ENCODE assay signal across 1 cellular context in the genomic region with DNA sequence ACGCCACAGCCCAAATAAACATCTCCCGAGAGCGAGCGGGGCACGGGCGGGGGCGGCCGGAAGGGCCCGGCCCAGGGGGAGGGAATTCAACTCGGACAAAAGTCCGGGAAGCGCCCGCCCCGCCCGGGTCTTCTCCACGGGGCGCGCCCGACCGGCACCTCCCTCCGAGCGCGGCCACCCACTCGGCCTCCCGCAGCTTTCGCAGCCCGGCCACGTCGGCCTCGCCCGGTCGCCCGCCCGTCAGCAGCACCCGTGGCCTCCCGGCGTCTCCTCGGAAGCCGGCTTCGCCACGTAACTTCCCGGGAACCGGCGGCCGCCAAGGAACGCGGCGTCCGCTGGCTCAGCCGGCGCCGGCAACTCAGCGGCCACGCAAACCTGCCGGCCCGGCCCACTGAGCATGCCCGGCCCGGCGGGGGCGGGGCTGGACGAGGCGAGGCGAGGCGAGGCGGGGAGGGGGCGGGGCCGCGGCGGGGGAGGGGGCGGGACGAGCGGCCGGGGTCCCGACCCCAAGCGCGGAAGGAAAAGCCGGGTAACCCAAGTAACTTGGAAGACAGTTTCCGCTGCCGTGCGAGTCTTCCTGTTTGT.
A peak's percentile ranks its signal among the peaks of the same experiment; 100 is the strongest.
TF ChIP-seq lines count a peak whose summit lies in the region.

A gene (minus strand): TSS at position 369 of the 585 bp plus-strand sequence. CDS start 440 bp downstream, outside the sequence.

TF ChIP-seq in HepG2, 621 proteins besides CTCF, POLR2A, EP300 and RAD21 (continued from another document and continues in another):
- TF ChIP-seq ZNF549 (CRISPR knock-in tag; IDR thresholded peaks at IDR 0.05): no peak
- TF ChIP-seq, protein P1, sequence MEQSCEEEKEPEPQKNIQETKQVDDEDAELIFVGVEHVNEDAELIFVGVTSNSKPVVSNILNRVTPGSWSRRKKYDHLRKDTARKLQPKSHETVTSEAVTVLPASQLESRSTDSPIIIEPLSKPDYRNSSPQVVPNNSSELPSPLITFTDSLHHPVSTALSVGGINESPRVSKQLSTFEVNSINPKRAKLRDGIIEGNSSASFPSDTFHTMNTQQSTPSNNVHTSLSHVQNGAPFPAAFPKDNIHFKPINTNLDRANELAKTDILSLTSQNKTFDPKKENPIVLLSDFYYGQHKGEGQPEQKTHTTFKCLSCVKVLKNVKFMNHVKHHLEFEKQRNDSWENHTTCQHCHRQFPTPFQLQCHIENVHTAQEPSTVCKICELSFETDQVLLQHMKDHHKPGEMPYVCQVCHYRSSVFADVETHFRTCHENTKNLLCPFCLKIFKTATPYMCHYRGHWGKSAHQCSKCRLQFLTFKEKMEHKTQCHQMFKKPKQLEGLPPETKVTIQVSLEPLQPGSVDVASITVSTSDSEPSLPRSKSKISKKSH (CRISPR knock-in tag; IDR thresholded peaks at IDR 0.05; ENCODE audit: borderline replicate concordance): no peak
- TF ChIP-seq ZNF790 (CRISPR knock-in tag; IDR thresholded peaks at IDR 0.05; ENCODE audit: borderline replicate concordance): no peak
- no peak for TF ChIP-seq ATF1 (CRISPR knock-in tag; IDR thresholded peaks at IDR 0.05)
- TF ChIP-seq, protein P2, sequence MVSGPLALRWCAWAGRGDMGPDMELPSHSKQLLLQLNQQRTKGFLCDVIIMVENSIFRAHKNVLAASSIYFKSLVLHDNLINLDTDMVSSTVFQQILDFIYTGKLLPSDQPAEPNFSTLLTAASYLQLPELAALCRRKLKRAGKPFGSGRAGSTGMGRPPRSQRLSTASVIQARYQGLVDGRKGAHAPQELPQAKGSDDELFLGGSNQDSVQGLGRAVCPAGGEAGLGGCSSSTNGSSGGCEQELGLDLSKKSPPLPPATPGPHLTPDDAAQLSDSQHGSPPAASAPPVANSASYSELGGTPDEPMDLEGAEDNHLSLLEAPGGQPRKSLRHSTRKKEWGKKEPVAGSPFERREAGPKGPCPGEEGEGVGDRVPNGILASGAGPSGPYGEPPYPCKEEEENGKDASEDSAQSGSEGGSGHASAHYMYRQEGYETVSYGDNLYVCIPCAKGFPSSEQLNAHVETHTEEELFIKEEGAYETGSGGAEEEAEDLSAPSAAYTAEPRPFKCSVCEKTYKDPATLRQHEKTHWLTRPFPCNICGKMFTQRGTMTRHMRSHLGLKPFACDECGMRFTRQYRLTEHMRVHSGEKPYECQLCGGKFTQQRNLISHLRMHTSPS (CRISPR knock-in tag; IDR thresholded peaks at IDR 0.05; ENCODE audit: low read depth): no peak
- TF ChIP-seq, protein P3, sequence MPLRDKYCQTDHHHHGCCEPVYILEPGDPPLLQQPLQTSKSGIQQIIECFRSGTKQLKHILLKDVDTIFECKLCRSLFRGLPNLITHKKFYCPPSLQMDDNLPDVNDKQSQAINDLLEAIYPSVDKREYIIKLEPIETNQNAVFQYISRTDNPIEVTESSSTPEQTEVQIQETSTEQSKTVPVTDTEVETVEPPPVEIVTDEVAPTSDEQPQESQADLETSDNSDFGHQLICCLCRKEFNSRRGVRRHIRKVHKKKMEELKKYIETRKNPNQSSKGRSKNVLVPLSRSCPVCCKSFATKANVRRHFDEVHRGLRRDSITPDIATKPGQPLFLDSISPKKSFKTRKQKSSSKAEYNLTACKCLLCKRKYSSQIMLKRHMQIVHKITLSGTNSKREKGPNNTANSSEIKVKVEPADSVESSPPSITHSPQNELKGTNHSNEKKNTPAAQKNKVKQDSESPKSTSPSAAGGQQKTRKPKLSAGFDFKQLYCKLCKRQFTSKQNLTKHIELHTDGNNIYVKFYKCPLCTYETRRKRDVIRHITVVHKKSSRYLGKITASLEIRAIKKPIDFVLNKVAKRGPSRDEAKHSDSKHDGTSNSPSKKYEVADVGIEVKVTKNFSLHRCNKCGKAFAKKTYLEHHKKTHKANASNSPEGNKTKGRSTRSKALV (CRISPR knock-in tag; IDR thresholded peaks at IDR 0.05): no peak
- TF ChIP-seq ZFP62 (CRISPR knock-in tag; IDR thresholded peaks at IDR 0.05): no peak
- no peak; the same call in 1 of the 2 replicates for TF ChIP-seq ZNF432 (CRISPR knock-in tag; IDR thresholded peaks at IDR 0.05; ENCODE audit: borderline replicate concordance)
- TF ChIP-seq HNF4G (IDR thresholded peaks at IDR 0.05; ENCODE audit: borderline replicate concordance, low read depth, low read length): no peak
- TF ChIP-seq HNF4G (CRISPR knock-in tag; IDR thresholded peaks at IDR 0.05; ENCODE audit: borderline replicate concordance, low read depth): no peak
- TF ChIP-seq, protein P4, sequence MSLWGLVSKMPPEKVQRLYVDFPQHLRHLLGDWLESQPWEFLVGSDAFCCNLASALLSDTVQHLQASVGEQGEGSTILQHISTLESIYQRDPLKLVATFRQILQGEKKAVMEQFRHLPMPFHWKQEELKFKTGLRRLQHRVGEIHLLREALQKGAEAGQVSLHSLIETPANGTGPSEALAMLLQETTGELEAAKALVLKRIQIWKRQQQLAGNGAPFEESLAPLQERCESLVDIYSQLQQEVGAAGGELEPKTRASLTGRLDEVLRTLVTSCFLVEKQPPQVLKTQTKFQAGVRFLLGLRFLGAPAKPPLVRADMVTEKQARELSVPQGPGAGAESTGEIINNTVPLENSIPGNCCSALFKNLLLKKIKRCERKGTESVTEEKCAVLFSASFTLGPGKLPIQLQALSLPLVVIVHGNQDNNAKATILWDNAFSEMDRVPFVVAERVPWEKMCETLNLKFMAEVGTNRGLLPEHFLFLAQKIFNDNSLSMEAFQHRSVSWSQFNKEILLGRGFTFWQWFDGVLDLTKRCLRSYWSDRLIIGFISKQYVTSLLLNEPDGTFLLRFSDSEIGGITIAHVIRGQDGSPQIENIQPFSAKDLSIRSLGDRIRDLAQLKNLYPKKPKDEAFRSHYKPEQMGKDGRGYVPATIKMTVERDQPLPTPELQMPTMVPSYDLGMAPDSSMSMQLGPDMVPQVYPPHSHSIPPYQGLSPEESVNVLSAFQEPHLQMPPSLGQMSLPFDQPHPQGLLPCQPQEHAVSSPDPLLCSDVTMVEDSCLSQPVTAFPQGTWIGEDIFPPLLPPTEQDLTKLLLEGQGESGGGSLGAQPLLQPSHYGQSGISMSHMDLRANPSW (CRISPR knock-in tag; IDR thresholded peaks at IDR 0.05; ENCODE audit: borderline replicate concordance): no peak
- TF ChIP-seq, protein P5, sequence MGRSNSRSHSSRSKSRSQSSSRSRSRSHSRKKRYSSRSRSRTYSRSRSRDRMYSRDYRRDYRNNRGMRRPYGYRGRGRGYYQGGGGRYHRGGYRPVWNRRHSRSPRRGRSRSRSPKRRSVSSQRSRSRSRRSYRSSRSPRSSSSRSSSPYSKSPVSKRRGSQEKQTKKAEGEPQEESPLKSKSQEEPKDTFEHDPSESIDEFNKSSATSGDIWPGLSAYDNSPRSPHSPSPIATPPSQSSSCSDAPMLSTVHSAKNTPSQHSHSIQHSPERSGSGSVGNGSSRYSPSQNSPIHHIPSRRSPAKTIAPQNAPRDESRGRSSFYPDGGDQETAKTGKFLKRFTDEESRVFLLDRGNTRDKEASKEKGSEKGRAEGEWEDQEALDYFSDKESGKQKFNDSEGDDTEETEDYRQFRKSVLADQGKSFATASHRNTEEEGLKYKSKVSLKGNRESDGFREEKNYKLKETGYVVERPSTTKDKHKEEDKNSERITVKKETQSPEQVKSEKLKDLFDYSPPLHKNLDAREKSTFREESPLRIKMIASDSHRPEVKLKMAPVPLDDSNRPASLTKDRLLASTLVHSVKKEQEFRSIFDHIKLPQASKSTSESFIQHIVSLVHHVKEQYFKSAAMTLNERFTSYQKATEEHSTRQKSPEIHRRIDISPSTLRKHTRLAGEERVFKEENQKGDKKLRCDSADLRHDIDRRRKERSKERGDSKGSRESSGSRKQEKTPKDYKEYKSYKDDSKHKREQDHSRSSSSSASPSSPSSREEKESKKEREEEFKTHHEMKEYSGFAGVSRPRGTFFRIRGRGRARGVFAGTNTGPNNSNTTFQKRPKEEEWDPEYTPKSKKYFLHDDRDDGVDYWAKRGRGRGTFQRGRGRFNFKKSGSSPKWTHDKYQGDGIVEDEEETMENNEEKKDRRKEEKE (IDR thresholded peaks at IDR 0.05): no peak
- TF ChIP-seq, protein P6, sequence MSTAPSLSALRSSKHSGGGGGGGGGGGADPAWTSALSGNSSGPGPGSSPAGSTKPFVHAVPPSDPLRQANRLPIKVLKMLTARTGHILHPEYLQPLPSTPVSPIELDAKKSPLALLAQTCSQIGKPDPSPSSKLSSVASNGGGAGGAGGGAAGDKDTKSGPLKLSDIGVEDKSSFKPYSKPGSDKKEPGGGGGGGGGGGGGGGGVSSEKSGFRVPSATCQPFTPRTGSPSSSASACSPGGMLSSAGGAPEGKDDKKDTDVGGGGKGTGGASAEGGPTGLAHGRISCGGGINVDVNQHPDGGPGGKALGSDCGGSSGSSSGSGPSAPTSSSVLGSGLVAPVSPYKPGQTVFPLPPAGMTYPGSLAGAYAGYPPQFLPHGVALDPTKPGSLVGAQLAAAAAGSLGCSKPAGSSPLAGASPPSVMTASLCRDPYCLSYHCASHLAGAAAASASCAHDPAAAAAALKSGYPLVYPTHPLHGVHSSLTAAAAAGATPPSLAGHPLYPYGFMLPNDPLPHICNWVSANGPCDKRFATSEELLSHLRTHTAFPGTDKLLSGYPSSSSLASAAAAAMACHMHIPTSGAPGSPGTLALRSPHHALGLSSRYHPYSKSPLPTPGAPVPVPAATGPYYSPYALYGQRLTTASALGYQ (CRISPR knock-in tag; IDR thresholded peaks at IDR 0.05): no peak
- no peak; the same call in 1 of the 2 replicates for TF ChIP-seq ZNF773 (CRISPR knock-in tag; IDR thresholded peaks at IDR 0.05; ENCODE audit: borderline replicate concordance)
- no peak for TF ChIP-seq ZNF30 (CRISPR knock-in tag; IDR thresholded peaks at IDR 0.05)
- no peak for TF ChIP-seq RXRB (CRISPR knock-in tag; IDR thresholded peaks at IDR 0.05; ENCODE audit: borderline replicate concordance)
- TF ChIP-seq, protein P7, sequence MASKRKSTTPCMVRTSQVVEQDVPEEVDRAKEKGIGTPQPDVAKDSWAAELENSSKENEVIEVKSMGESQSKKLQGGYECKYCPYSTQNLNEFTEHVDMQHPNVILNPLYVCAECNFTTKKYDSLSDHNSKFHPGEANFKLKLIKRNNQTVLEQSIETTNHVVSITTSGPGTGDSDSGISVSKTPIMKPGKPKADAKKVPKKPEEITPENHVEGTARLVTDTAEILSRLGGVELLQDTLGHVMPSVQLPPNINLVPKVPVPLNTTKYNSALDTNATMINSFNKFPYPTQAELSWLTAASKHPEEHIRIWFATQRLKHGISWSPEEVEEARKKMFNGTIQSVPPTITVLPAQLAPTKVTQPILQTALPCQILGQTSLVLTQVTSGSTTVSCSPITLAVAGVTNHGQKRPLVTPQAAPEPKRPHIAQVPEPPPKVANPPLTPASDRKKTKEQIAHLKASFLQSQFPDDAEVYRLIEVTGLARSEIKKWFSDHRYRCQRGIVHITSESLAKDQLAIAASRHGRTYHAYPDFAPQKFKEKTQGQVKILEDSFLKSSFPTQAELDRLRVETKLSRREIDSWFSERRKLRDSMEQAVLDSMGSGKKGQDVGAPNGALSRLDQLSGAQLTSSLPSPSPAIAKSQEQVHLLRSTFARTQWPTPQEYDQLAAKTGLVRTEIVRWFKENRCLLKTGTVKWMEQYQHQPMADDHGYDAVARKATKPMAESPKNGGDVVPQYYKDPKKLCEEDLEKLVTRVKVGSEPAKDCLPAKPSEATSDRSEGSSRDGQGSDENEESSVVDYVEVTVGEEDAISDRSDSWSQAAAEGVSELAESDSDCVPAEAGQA (IDR thresholded peaks at IDR 0.05; ENCODE audit: low read depth): no peak
- TF ChIP-seq, protein P7 (CRISPR knock-in tag; IDR thresholded peaks at IDR 0.05; ENCODE audit: borderline replicate concordance): 0 out of 2 replicates have a peak, but pooled peaks have one; percentile 10
- no peak for TF ChIP-seq NCOA2 (CRISPR knock-in tag; IDR thresholded peaks at IDR 0.05)
- TF ChIP-seq ZNF260 (CRISPR knock-in tag; IDR thresholded peaks at IDR 0.05; ENCODE audit: borderline replicate concordance, low read depth): no peak
- no peak for TF ChIP-seq ZNF615 (CRISPR knock-in tag; IDR thresholded peaks at IDR 0.05; ENCODE audit: borderline replicate concordance)
- no peak for TF ChIP-seq TBP (CRISPR knock-in tag; IDR thresholded peaks at IDR 0.05)
- no peak for TF ChIP-seq FIP1L1 (IDR thresholded peaks at IDR 0.05; ENCODE audit: borderline replicate concordance, insufficient read depth, low read depth, low read length)
- no peak for TF ChIP-seq EED (CRISPR knock-in tag; IDR thresholded peaks at IDR 0.05)
- TF ChIP-seq ZFP82 (CRISPR knock-in tag; IDR thresholded peaks at IDR 0.05; ENCODE audit: borderline replicate concordance): peak; percentile 30; the same call in 1 of the 2 replicates
- no peak; the same call in 1 of the 2 replicates for TF ChIP-seq JUN (CRISPR knock-in tag; IDR thresholded peaks at IDR 0.05)
- TF ChIP-seq ZNF713 (CRISPR knock-in tag; IDR thresholded peaks at IDR 0.05): no peak
- TF ChIP-seq ISX (CRISPR knock-in tag; conservative IDR thresholded peaks at IDR 0.05): no peak
- TF ChIP-seq DNMT1 (CRISPR knock-in tag; IDR thresholded peaks at IDR 0.05): no peak
- TF ChIP-seq PHB2 (IDR thresholded peaks at IDR 0.05; ENCODE audit: partially characterized antibody): no peak
- no peak; the same call in 1 of the 2 replicates for TF ChIP-seq KLF12 (CRISPR knock-in tag; IDR thresholded peaks at IDR 0.05; ENCODE audit: borderline replicate concordance)
- no peak for TF ChIP-seq TOE1 (CRISPR knock-in tag; IDR thresholded peaks at IDR 0.05)
- no peak for TF ChIP-seq NFE2L2 (IDR thresholded peaks at IDR 0.05; ENCODE audit: low read length)
- TF ChIP-seq ARHGAP35 (CRISPR knock-in tag; IDR thresholded peaks at IDR 0.05; ENCODE audit: borderline replicate concordance): no peak
- TF ChIP-seq CC2D1A (CRISPR knock-in tag; IDR thresholded peaks at IDR 0.05): no peak
- no peak for TF ChIP-seq MAFF (IDR thresholded peaks at IDR 0.05; ENCODE audit: low read depth, low read length)
- TF ChIP-seq ZNF12 (CRISPR knock-in tag; IDR thresholded peaks at IDR 0.05): no peak
